17 cellular contexts compared by ENCODE assay signal in the genomic region with DNA sequence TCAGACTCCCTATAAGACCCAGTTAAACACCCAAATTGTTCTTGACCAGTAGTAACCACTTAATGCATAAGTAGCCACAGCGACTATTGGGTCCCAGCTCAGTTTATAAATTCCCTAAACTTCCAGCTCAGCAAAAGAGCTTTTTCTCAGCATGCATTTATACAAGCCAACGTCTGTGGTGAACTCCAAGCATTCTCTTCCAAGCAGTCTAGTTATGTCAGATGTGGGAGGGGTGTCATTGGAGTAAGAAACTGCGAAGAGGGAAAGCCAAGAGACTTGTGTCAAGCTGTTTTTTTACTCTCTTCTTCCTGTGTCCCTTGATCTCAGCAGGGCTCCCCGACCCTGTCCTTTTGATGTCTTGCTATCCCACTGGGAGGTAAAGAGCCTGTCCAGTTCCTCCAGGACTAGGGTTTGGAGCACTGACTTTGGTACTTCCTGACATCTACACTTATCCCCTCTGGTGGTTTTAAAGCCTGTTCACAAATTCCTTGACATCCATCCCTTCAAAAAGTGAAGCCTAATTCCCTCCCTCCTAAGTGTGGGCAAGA.
A peak's percentile ranks its signal among the peaks of the same experiment; 100 is the strongest.
DNase-seq lines count a peak whose midpoint lies in the region; ATAC-seq, FAIRE-seq and TF ChIP-seq lines count a peak whose summit lies in the region.
"Had no signal": no experiment of that assay in that cellular context is flagged by ENCODE, and none has a peak within 500 bp of the region (broad histone marks: within the 10 kb centered on the region; RNA-seq: fewer than 3 reads in every experiment).

No MANE protein-coding gene starts in this region.

- intact Hi-C loops in activated naive CD4-positive, alpha-beta T cell treated with anti-CD3 and anti-CD28 coated beads for 36 hours (cut with micrococcal nuclease), result no loop called here

- H3K27ac Mint-ChIP-seq in astrocyte (ENCODE audit: unreplicated experiment), result peak overlapping the region; percentile 94
- H3K27ac Mint-ChIP-seq in activated T-helper 17 cell treated with anti-CD3 and anti-CD28 coated beads, Interleukin-2, amount 50 U/mL, for 72 hours, result no peak overlapping the region
- H3K27ac Mint-ChIP-seq in activated naive CD4-positive, alpha-beta T cell treated with anti-CD3 and anti-CD28 coated beads for 36 hours, result no peak overlapping the region
- H3K27ac Mint-ChIP-seq: stimulated activated naive CD8-positive, alpha-beta T cell treated with anti-CD3 and anti-CD28 coated beads, Interleukin-15, Interleukin-2, amounts not matched to agents 100 ng/mL and 50 ng/mL, for 24 hours had no signal

- H3K27me3 Mint-ChIP-seq in astrocyte (ENCODE audit: low read depth, unreplicated experiment), result no peaks in the 10 kb centered on the region
- H3K27me3 Mint-ChIP-seq in activated T-helper 17 cell treated with anti-CD3 and anti-CD28 coated beads, Interleukin-2, amount 50 U/mL, for 72 hours, result peaks cover 27% of the 10 kb centered on the region
- peaks cover 17% of the 10 kb centered on the region for H3K27me3 Mint-ChIP-seq in activated naive CD4-positive, alpha-beta T cell treated with anti-CD3 and anti-CD28 coated beads for 36 hours (ENCODE audit: low read depth)

- H3K4me1 ChIP-seq in HEK293 (ENCODE audit: control insufficient read depth, insufficient read depth, low read length) (peaks cover 4% of the 10 kb centered on the region; the same call in 1 of the 2 replicates), astrocyte (ENCODE audit: insufficient read depth, low read length) (peaks cover 42% of the 10 kb centered on the region), subcutaneous abdominal adipose tissue (ENCODE audit: control insufficient read depth in 5 of 5, insufficient read depth in 5 of 5, low read length in 5 of 5) (peaks cover 0 to 33% (median 0%) of the 10 kb centered on the region in 5 donors)
- H3K4me1 ChIP-seq: pancreas had no signal

- no peak for ATAC-seq in HG02885 (IDR thresholded peaks at IDR 0.05; ENCODE audit: poor library complexity, unreplicated experiment)
- ATAC-seq in activated T-helper 17 cell treated with anti-CD3 and anti-CD28 coated beads, Interleukin-2, amount 50 U/mL, for 72 hours (replicated peaks), result no peak

- H3K9ac ChIP-seq in astrocyte (ENCODE audit: low read length) (peak overlapping the region; percentile 44), subcutaneous abdominal adipose tissue (ENCODE audit: low read length in 5 of 5) (no peak overlapping the region)

- POLR2A ChIA-PET in HEK293 (lab: Yijun Ruan, JAX), result interaction anchor here (1.6 kb wide), 1 partner anchor 69 kb away, joined by 5 read pairs; a partner anchor contains a TSS

- CTCF ChIA-PET in HEK293 (lab: Yijun Ruan, JAX), result interaction anchor here (0.6 kb wide), 1 partner anchor 22 kb away, joined by 4 read pairs; no protein-coding TSS in a partner anchor
- CTCF ChIA-PET in activated naive CD4-positive, alpha-beta T cell treated with anti-CD3 and anti-CD28 coated beads for 36 hours (lab: Charles Lee), result no interaction called here

- H3K27me3 ChIP-seq in astrocyte (ENCODE audit: insufficient read depth, low read length) (no peaks in the 10 kb centered on the region), subcutaneous abdominal adipose tissue (ENCODE audit: control insufficient read depth in 5 of 5, insufficient read depth in 4 of 5, low read length in 5 of 5) (no peaks in the 10 kb centered on the region)
- H3K27me3 ChIP-seq: gastrocnemius medialis, pancreas had no signal

- H3K36me3 Mint-ChIP-seq in astrocyte (ENCODE audit: low read depth, unreplicated experiment), result no peaks in the 10 kb centered on the region
- no peaks in the 10 kb centered on the region for H3K36me3 Mint-ChIP-seq in activated T-helper 17 cell treated with anti-CD3 and anti-CD28 coated beads, Interleukin-2, amount 50 U/mL, for 72 hours (ENCODE audit: low read depth)
- no peaks in the 10 kb centered on the region for H3K36me3 Mint-ChIP-seq in activated naive CD4-positive, alpha-beta T cell treated with anti-CD3 and anti-CD28 coated beads for 36 hours (ENCODE audit: low read depth)

- no peak for TF ChIP-seq CTCF in HEK293 (tag by site-specific recombination; IDR thresholded peaks at IDR 0.05)
- TF ChIP-seq CTCF in astrocyte (IDR thresholded peaks at IDR 0.05; ENCODE audit: insufficient read depth, low read depth, low read length), result no peak

- H3K4me3 Mint-ChIP-seq in astrocyte (ENCODE audit: unreplicated experiment), result no peak overlapping the region
- no peak overlapping the region for H3K4me3 Mint-ChIP-seq in activated T-helper 17 cell treated with anti-CD3 and anti-CD28 coated beads, Interleukin-2, amount 50 U/mL, for 72 hours
- no peak overlapping the region for H3K4me3 Mint-ChIP-seq in activated naive CD4-positive, alpha-beta T cell treated with anti-CD3 and anti-CD28 coated beads for 36 hours
- H3K4me3 Mint-ChIP-seq: stimulated activated naive CD8-positive, alpha-beta T cell treated with anti-CD3 and anti-CD28 coated beads, Interleukin-15, Interleukin-2, amounts not matched to agents 100 ng/mL and 50 ng/mL, for 24 hours had no signal

- H3K9me3 ChIP-seq in HEK293 (ENCODE audit: control insufficient read depth, insufficient read depth, low read depth, low read length) (no peaks in the 10 kb centered on the region), astrocyte (ENCODE audit: insufficient read depth, low read depth, low read length) (no peaks in the 10 kb centered on the region), subcutaneous abdominal adipose tissue (ENCODE audit: control insufficient read depth in 5 of 5, low read length in 5 of 5) (no peaks in the 10 kb centered on the region)
- H3K9me3 ChIP-seq: gastrocnemius medialis, pancreas had no signal

- H3K79me2 ChIP-seq in astrocyte (ENCODE audit: insufficient read depth, low read length), result no peaks in the 10 kb centered on the region

- DNase-seq in astrocyte (ENCODE audit: low read depth), result peak; percentile 72
- DNase-seq in hepatic stellate cell (ENCODE audit: low spot score), result peak; percentile 11
- DNase-seq in MV-4-11 (lab: John Stamatoyannopoulos, UW), result no peak
- no peak for DNase-seq in activated naive CD4-positive, alpha-beta T cell treated with anti-CD3 and anti-CD28 coated beads for 36 hours
- DNase-seq: central memory CD4-positive, alpha-beta T cell; gastrocnemius medialis; KG1; NCI-H2171 treated with DMSO at 0.1 percent for 48 hours; pancreas; stimulated activated CD4-positive, alpha-beta T cell treated with anti-CD3 and anti-CD28 coated beads, Interleukin-4, amount 100 ng/mL, for 24 hours had no signal

- no peaks in the 10 kb centered on the region for H4K20me1 ChIP-seq in astrocyte (ENCODE audit: insufficient read depth, low read length)

- no peak overlapping the region for H3K4me3 ChIP-seq in HEK293 (ENCODE audit: low read depth, low read length)
- H3K4me3 ChIP-seq in astrocyte (ENCODE audit: insufficient read depth, low read depth, low read length), result no peak overlapping the region
- no peak overlapping the region for H3K4me3 ChIP-seq in subcutaneous abdominal adipose tissue (ENCODE audit: low read depth in 1 of 5, low read length in 5 of 5)
- H3K4me3 ChIP-seq: gastrocnemius medialis, pancreas had no signal

- no peak for FAIRE-seq in astrocyte (lab: Jason Lieb, UNC)
- FAIRE-seq: GM19239, pancreas, RCC 7860 had no signal

- H2AFZ ChIP-seq in astrocyte (ENCODE audit: low read depth, low read length), result no peak overlapping the region

- H3K27ac ChIP-seq in HEK293 (ENCODE audit: extremely low read depth, low read depth, low read length) (no peak overlapping the region), astrocyte (ENCODE audit: low read depth, low read length) (peak overlapping the region; percentile 77), subcutaneous abdominal adipose tissue (ENCODE audit: low read depth, low read length) (peak overlapping the region; percentile 49)

- H3K9me3 Mint-ChIP-seq in astrocyte (ENCODE audit: unreplicated experiment), result peaks cover 6% of the 10 kb centered on the region
- no peaks in the 10 kb centered on the region for H3K9me3 Mint-ChIP-seq in activated T-helper 17 cell treated with anti-CD3 and anti-CD28 coated beads, Interleukin-2, amount 50 U/mL, for 72 hours
- H3K9me3 Mint-ChIP-seq in activated naive CD4-positive, alpha-beta T cell treated with anti-CD3 and anti-CD28 coated beads for 36 hours, result no peaks in the 10 kb centered on the region

- peaks cover 62% of the 10 kb centered on the region for H3K4me1 Mint-ChIP-seq in astrocyte (ENCODE audit: low read depth, unreplicated experiment)
- H3K4me1 Mint-ChIP-seq in activated T-helper 17 cell treated with anti-CD3 and anti-CD28 coated beads, Interleukin-2, amount 50 U/mL, for 72 hours, result no peaks in the 10 kb centered on the region
- no peaks in the 10 kb centered on the region for H3K4me1 Mint-ChIP-seq in activated naive CD4-positive, alpha-beta T cell treated with anti-CD3 and anti-CD28 coated beads for 36 hours (ENCODE audit: low read depth)

- no peaks in the 10 kb centered on the region for H3K36me3 ChIP-seq in HEK293 (ENCODE audit: control insufficient read depth in 2 of 2, insufficient read depth in 1 of 2, low read length in 2 of 2)
- H3K36me3 ChIP-seq in astrocyte (ENCODE audit: insufficient read depth, low read length), result no peaks in the 10 kb centered on the region
- no peaks in the 10 kb centered on the region for H3K36me3 ChIP-seq in subcutaneous abdominal adipose tissue (ENCODE audit: control insufficient read depth in 5 of 5, insufficient read depth in 5 of 5, low read length in 5 of 5)
- H3K36me3 ChIP-seq: gastrocnemius medialis, pancreas had no signal

- H3K4me2 ChIP-seq in astrocyte (ENCODE audit: low read length), result peak overlapping the region; percentile 69

Comparison
In these comparisons a context has a peak if more than half of its experiments do, and no peak if none do; other contexts are left out.
1. DNase-seq: peak in astrocyte (single experiment) and hepatic stellate cell (single experiment); none in MV-4-11 (single experiment) and activated naive CD4-positive, alpha-beta T cell treated with anti-CD3 and anti-CD28 coated beads for 36 hours (single experiment).